ENCODE assay signal across 11 cellular contexts in genomic region chr5:142929602-142930001, GRCh38.
DNase-seq lines count a peak whose midpoint lies in the region; ATAC-seq and TF ChIP-seq lines count a peak whose summit lies in the region.
"Had no signal": no experiment of that assay in that cellular context is flagged by ENCODE, and none has a peak within 500 bp of the region (broad histone marks: within the 10 kb centered on the region; RNA-seq: fewer than 3 reads in every experiment).

No MANE protein-coding gene starts in this region.

- peaks cover 13% of the 10 kb centered on the region for H3K4me1 Mint-ChIP-seq in activated CD4-positive, alpha-beta T cell treated with anti-CD3 and anti-CD28 coated beads for 36 hours

- H3K4me1 ChIP-seq in DND-41 (ENCODE audit: insufficient read depth, low read length) (peaks cover 27% of the 10 kb centered on the region), left ventricle myocardium inferior (peaks cover 97% of the 10 kb centered on the region), spleen (peaks cover under 1 to 64% (median 34%) of the 10 kb centered on the region in 6 donors)

- no peaks in the 10 kb centered on the region for H4K20me1 ChIP-seq in DND-41 (ENCODE audit: insufficient read depth, low read length)

- ATAC-seq in DND-41 (ENCODE audit: insufficient read depth, low read depth): peak; percentile 76
- ATAC-seq in activated CD4-positive, alpha-beta T cell treated with anti-CD3 and anti-CD28 coated beads for 36 hours: no peak
- ATAC-seq: stimulated activated memory B cell treated with anti-CD40 and anti-IgM and Interleukin-4, amounts not matched to agents 10 μg/mL and 1 μg/mL and 100 μg/mL, for 72 hours had no signal

- DNase-seq in DND-41: peak; percentile 23
- peak; percentile 76 for DNase-seq in UCSD-AML1 (lab: John Stamatoyannopoulos, UW; ENCODE audit: unreplicated experiment)
- DNase-seq in left ventricle myocardium inferior: no peak
- DNase-seq in spleen: no peak
- no peak for DNase-seq in activated CD4-positive, alpha-beta T cell treated with anti-CD3 and anti-CD28 coated beads for 36 hours
- no peak for DNase-seq in C1 segment of cervical spinal cord (lab: John Stamatoyannopoulos, UW)
- DNase-seq in NCI-H82 treated with DMSO at 0.1 percent for 48 hours (lab: John Stamatoyannopoulos, UW; ENCODE audit: unreplicated experiment): no peak
- no peak for DNase-seq in NCI-H187 (lab: John Stamatoyannopoulos, UW)
- DNase-seq: glutamatergic neuron had no signal

- intact Hi-C loops in left ventricle myocardium inferior (cut with micrococcal nuclease): loop anchor here (10.0 kb wide), 1 partner anchor 895 kb away; no protein-coding TSS in a partner anchor
- intact Hi-C loops in spleen (cut with DNase I; ENCODE audit: low total_unique reads): loop anchor here (10.0 kb wide), 1 partner anchor 475 kb away; the partner anchor contains the start of gene NR3C1
- intact Hi-C loops in activated CD4-positive, alpha-beta T cell treated with anti-CD3 and anti-CD28 coated beads for 36 hours (cut with DNase I, micrococcal nuclease): no loop called here

- no peak overlapping the region for H3K9ac ChIP-seq in DND-41 (ENCODE audit: low read depth, low read length)

- H3K27me3 Mint-ChIP-seq in activated CD4-positive, alpha-beta T cell treated with anti-CD3 and anti-CD28 coated beads for 36 hours: no peaks in the 10 kb centered on the region
- H3K27me3 Mint-ChIP-seq: stimulated activated memory B cell treated with anti-CD40 and anti-IgM and Interleukin-4, amounts not matched to agents 10 μg/mL and 1 μg/mL and 100 μg/mL, for 72 hours had no signal

- H3K4me3 Mint-ChIP-seq in activated CD4-positive, alpha-beta T cell treated with anti-CD3 and anti-CD28 coated beads for 36 hours: no peak overlapping the region
- H3K4me3 Mint-ChIP-seq: stimulated activated memory B cell treated with anti-CD40 and anti-IgM and Interleukin-4, amounts not matched to agents 10 μg/mL and 1 μg/mL and 100 μg/mL, for 72 hours had no signal

- H3K4me2 ChIP-seq in DND-41 (ENCODE audit: insufficient read depth, low read length): no peak overlapping the region

- H3K27me3 ChIP-seq in DND-41 (ENCODE audit: insufficient read depth, low read length, poor library complexity) (no peaks in the 10 kb centered on the region), left ventricle myocardium inferior (ENCODE audit: low read depth) (no peaks in the 10 kb centered on the region), spleen (replicated peaks in 1 of 7) (no peaks in the 10 kb centered on the region)
- H3K27me3 ChIP-seq: breast epithelium had no signal

- CTCF ChIA-PET in activated CD4-positive, alpha-beta T cell treated with anti-CD3 and anti-CD28 coated beads for 36 hours (lab: Charles Lee): no interaction called here

- 19 to 33% (median 27%) methylated on average over 2 of the region's 2 CpGs for WGBS in spleen, 5 donors

- H3K4me3 ChIP-seq in DND-41 (ENCODE audit: low read depth in 1 of 2, low read length in 2 of 2) (no peak overlapping the region), left ventricle myocardium inferior (no peak overlapping the region), spleen (no peak overlapping the region)
- H3K4me3 ChIP-seq: breast epithelium had no signal

- no peak for TF ChIP-seq POLR2A in spleen (IDR thresholded peaks at IDR 0.05)

- H3K27ac ChIP-seq in DND-41 (ENCODE audit: low read length) (peak overlapping the region; percentile 49), left ventricle myocardium inferior (replicated peaks) (peak overlapping the region; percentile 84), spleen (peak overlapping the region in 5 of 8 donors; percentile 5 to 65 (median 40))

- POLR2A ChIA-PET in activated CD4-positive, alpha-beta T cell treated with anti-CD3 and anti-CD28 coated beads for 36 hours (lab: Charles Lee): no interaction called here

- H3K9me3 ChIP-seq in DND-41 (ENCODE audit: insufficient read depth, low read length, severe bottlenecking) (no peaks in the 10 kb centered on the region), left ventricle myocardium inferior (replicated peaks) (no peaks in the 10 kb centered on the region), spleen (no peaks in the 10 kb centered on the region)
- H3K9me3 ChIP-seq: breast epithelium had no signal

- no peaks in the 10 kb centered on the region for H3K79me2 ChIP-seq in DND-41 (ENCODE audit: insufficient read depth, low read length)

- H3K36me3 Mint-ChIP-seq in activated CD4-positive, alpha-beta T cell treated with anti-CD3 and anti-CD28 coated beads for 36 hours (ENCODE audit: low read depth): peaks cover 24% of the 10 kb centered on the region

- H2AFZ ChIP-seq in DND-41 (ENCODE audit: low read depth, low read length): no peak overlapping the region

- no peak overlapping the region for H3K27ac Mint-ChIP-seq in activated CD4-positive, alpha-beta T cell treated with anti-CD3 and anti-CD28 coated beads for 36 hours
- H3K27ac Mint-ChIP-seq: stimulated activated memory B cell treated with anti-CD40 and anti-IgM and Interleukin-4, amounts not matched to agents 10 μg/mL and 1 μg/mL and 100 μg/mL, for 72 hours had no signal

- TF ChIP-seq CTCF in DND-41 (IDR thresholded peaks at IDR 0.05; ENCODE audit: borderline replicate concordance, extremely low read depth, low read length, poor library complexity, severe bottlenecking) (no peak), left ventricle myocardium inferior (IDR thresholded peaks at IDR 0.05; ENCODE audit: borderline replicate concordance) (no peak), spleen (IDR thresholded peaks at IDR 0.05 in 8 of 11, conservative IDR thresholded peaks at IDR 0.05 in 3 of 11) (no peak)

- no peaks in the 10 kb centered on the region for H3K9me3 Mint-ChIP-seq in activated CD4-positive, alpha-beta T cell treated with anti-CD3 and anti-CD28 coated beads for 36 hours (ENCODE audit: low read depth)
- H3K9me3 Mint-ChIP-seq: stimulated activated memory B cell treated with anti-CD40 and anti-IgM and Interleukin-4, amounts not matched to agents 10 μg/mL and 1 μg/mL and 100 μg/mL, for 72 hours had no signal

- peaks cover 22% of the 10 kb centered on the region for H3K36me3 ChIP-seq in DND-41 (ENCODE audit: insufficient read depth, low read length)
- H3K36me3 ChIP-seq in left ventricle myocardium inferior: peaks cover 12% of the 10 kb centered on the region
- H3K36me3 ChIP-seq in spleen: peaks cover 0 to 32% (median 6%) of the 10 kb centered on the region in 6 donors
- H3K36me3 ChIP-seq: breast epithelium had no signal

Comparison
In these comparisons a context has a peak if more than half of its experiments do, and no peak if none do; other contexts are left out.
1. DNase-seq: peak in DND-41 (single experiment) and UCSD-AML1 (single experiment); none in left ventricle myocardium inferior (single experiment), spleen (single experiment), activated CD4-positive, alpha-beta T cell treated with anti-CD3 and anti-CD28 coated beads for 36 hours (single experiment), C1 segment of cervical spinal cord (0 of 14), NCI-H82 treated with DMSO at 0.1 percent for 48 hours (single experiment) and NCI-H187 (0 of 2).
2. intact Hi-C loops: an anchor here in left ventricle myocardium inferior (10.0 kb wide) and spleen (10.0 kb wide); none called in activated CD4-positive, alpha-beta T cell treated with anti-CD3 and anti-CD28 coated beads for 36 hours.
3. Peak in every context shown above with its lines, with median percentiles within 50 percentile points of each other: H3K27ac ChIP-seq.